In the genomic region with DNA sequence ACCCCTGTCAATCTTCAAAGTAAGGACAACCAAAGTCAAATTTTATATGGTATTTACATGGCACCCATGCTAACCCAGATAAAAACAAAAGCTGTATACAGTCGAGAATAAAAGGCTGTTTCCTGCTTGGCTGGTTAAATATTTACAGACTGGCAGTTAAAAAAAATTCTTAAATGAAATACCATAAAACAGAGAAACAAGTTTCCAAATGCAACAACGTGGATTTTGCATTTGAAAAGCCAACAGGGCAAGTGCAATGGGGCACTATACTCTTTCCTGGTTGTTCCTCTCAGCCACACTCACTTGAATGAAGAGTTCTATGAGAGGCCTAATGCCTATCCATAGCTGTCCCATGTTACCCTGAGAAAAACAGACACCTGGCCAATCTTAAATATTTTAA, we compare ENCODE assay signal across 11 cellular contexts. TPM values are rescaled to one million over a fixed set of nuclear protein-coding genes. Genes with fewer than 3 reads are reported as not detected.
DNase-seq lines count a peak whose midpoint lies in the region; ATAC-seq lines count a peak whose summit lies in the region.
"Had no signal": no experiment of that assay in that cellular context is flagged by ENCODE, and none has a peak within 500 bp of the region (broad histone marks: within the 10 kb centered on the region; RNA-seq: fewer than 3 reads in every experiment).

No MANE protein-coding gene starts in this region.

- H3K27ac Mint-ChIP-seq in stimulated activated naive CD8-positive, alpha-beta T cell treated with anti-CD3 and anti-CD28 coated beads, Interleukin-15, Interleukin-2, amounts not matched to agents 100 ng/mL and 50 ng/mL, for 24 hours, result peak overlapping the region; percentile 95
- H3K27ac Mint-ChIP-seq in T-cell, result peak overlapping the region; percentile 11 to 23
- H3K27ac Mint-ChIP-seq: stimulated activated naive B cell treated with anti-CD40 and anti-IgM and Interleukin-4, amounts not matched to agents 10 μg/mL and 1 μg/mL and 100 μg/mL, for 72 hours had no signal

- peak overlapping the region; percentile 86 for H3K4me3 Mint-ChIP-seq in stimulated activated naive CD8-positive, alpha-beta T cell treated with anti-CD3 and anti-CD28 coated beads, Interleukin-15, Interleukin-2, amounts not matched to agents 100 ng/mL and 50 ng/mL, for 24 hours
- no peak overlapping the region for H3K4me3 Mint-ChIP-seq in T-cell
- H3K4me3 Mint-ChIP-seq: naive thymus-derived CD8-positive, alpha-beta T cell; stimulated activated naive B cell treated with anti-CD40 and anti-IgM and Interleukin-4, amounts not matched to agents 10 μg/mL and 1 μg/mL and 100 μg/mL, for 72 hours had no signal

- POLR2A ChIA-PET in T-cell (lab: Charles Lee), result no interaction called here

- peaks cover 63% of the 10 kb centered on the region for H3K4me1 Mint-ChIP-seq in stimulated activated naive CD8-positive, alpha-beta T cell treated with anti-CD3 and anti-CD28 coated beads, Interleukin-15, Interleukin-2, amounts not matched to agents 100 ng/mL and 50 ng/mL, for 24 hours (ENCODE audit: low read depth)
- peaks cover 42 to 53% (median 50%) of the 10 kb centered on the region in 3 donors for H3K4me1 Mint-ChIP-seq in T-cell

- no peak for ATAC-seq in stimulated activated naive CD8-positive, alpha-beta T cell treated with anti-CD3 and anti-CD28 coated beads, Interleukin-15, Interleukin-2, amounts not matched to agents 100 U/mL and 50 U/mL, for 24 hours
- no peak for ATAC-seq in T-cell (replicated peaks in 1 of 4)
- ATAC-seq in HG02610 (IDR thresholded peaks at IDR 0.05; ENCODE audit: unreplicated experiment), result no peak
- ATAC-seq in GM21528 (IDR thresholded peaks at IDR 0.05; ENCODE audit: low FRiP score, unreplicated experiment), result no peak
- ATAC-seq: naive thymus-derived CD8-positive, alpha-beta T cell; stimulated activated naive B cell treated with anti-CD40 and anti-IgM and Interleukin-4, amounts not matched to agents 10 μg/mL and 1 μg/mL and 100 μg/mL, for 72 hours had no signal

- H3K27me3 Mint-ChIP-seq in stimulated activated naive CD8-positive, alpha-beta T cell treated with anti-CD3 and anti-CD28 coated beads, Interleukin-15, Interleukin-2, amounts not matched to agents 100 ng/mL and 50 ng/mL, for 24 hours, result no peaks in the 10 kb centered on the region
- H3K27me3 Mint-ChIP-seq in T-cell, result no peaks in the 10 kb centered on the region
- H3K27me3 Mint-ChIP-seq: stimulated activated naive B cell treated with anti-CD40 and anti-IgM and Interleukin-4, amounts not matched to agents 10 μg/mL and 1 μg/mL and 100 μg/mL, for 72 hours had no signal

- CTCF ChIA-PET in T-cell (lab: Charles Lee), result no interaction called here

- H3K36me3 Mint-ChIP-seq in stimulated activated naive CD8-positive, alpha-beta T cell treated with anti-CD3 and anti-CD28 coated beads, Interleukin-15, Interleukin-2, amounts not matched to agents 100 ng/mL and 50 ng/mL, for 24 hours (ENCODE audit: low read depth), result peaks cover 3% of the 10 kb centered on the region
- no peaks in the 10 kb centered on the region for H3K36me3 Mint-ChIP-seq in T-cell
- H3K36me3 Mint-ChIP-seq: naive thymus-derived CD8-positive, alpha-beta T cell had no signal

- DNase-seq in stimulated activated naive CD8-positive, alpha-beta T cell treated with anti-CD3 and anti-CD28 coated beads, Interleukin-15, Interleukin-2, amounts not matched to agents 100 U/mL and 50 U/mL, for 24 hours, result no peak
- DNase-seq in T-cell, result no peak
- DNase-seq in medulla oblongata (ENCODE audit: extremely low spot score), result peak; percentile 46
- no peak for DNase-seq in NCI-H1417 treated with DMSO at 0.1 percent for 48 hours (lab: John Stamatoyannopoulos, UW)
- DNase-seq in SKM-1 treated with dmso at 0.1 percent for 144 hours (lab: John Stamatoyannopoulos, UW; ENCODE audit: unreplicated experiment), result no peak
- DNase-seq: naive thymus-derived CD8-positive, alpha-beta T cell; stimulated activated CD4-positive, alpha-beta T cell treated with anti-CD3 and anti-CD28 coated beads, Interleukin-15, amount 100 ng/mL, for 24 hours; stimulated activated naive B cell treated with anti-CD40 and anti-IgM and Interleukin-4, amounts not matched to agents 10 μg/mL and 1 μg/mL and 100 μg/mL, for 72 hours had no signal

- H3K9me3 Mint-ChIP-seq in stimulated activated naive CD8-positive, alpha-beta T cell treated with anti-CD3 and anti-CD28 coated beads, Interleukin-15, Interleukin-2, amounts not matched to agents 100 ng/mL and 50 ng/mL, for 24 hours, result no peaks in the 10 kb centered on the region
- H3K9me3 Mint-ChIP-seq in T-cell, result no peaks in the 10 kb centered on the region
- H3K9me3 Mint-ChIP-seq: stimulated activated naive B cell treated with anti-CD40 and anti-IgM and Interleukin-4, amounts not matched to agents 10 μg/mL and 1 μg/mL and 100 μg/mL, for 72 hours had no signal

RNA-seq across cellular contexts. Expression of a gene that starts 6.1 kb away (rescaled TPM):
- total RNA-seq in T-cell, result 100 to 1,000 TPM in 2 of 5 donors, 1 to 10 TPM in 3; 3.7 to 300 (median 6.7) TPM
